Comparison of ENCODE assay signal across 8 cellular contexts in genomic region chr19:39971380-39971841, GRCh38. TPM values are rescaled to one million over a fixed set of nuclear protein-coding genes. Genes with fewer than 3 reads are reported as not detected.
DNase-seq lines count a peak whose midpoint lies in the region; ATAC-seq and TF ChIP-seq lines count a peak whose summit lies in the region.

No MANE protein-coding gene starts in this region.

- DNase-seq in CD4-positive, CD25-positive, alpha-beta regulatory T cell = peak in 1 of 3 donors; percentile 8
- DNase-seq in HuH-7 (ENCODE audit: low spot score) (peak; percentile 8), mammary epithelial cell (no peak), memory B cell (ENCODE audit: low spot score in 2 of 2) (no peak), uterus (no peak), NCI-H1694 (lab: John Stamatoyannopoulos, UW) (no peak), GM10248 (ENCODE audit: extremely low spot score) (no peak)

- dilution Hi-C loops in mammary epithelial cell (cut with HindIII; ENCODE audit: low sequenced_read_pairs) = loop anchor here (5.0 kb wide), 1 partner anchor 129 kb away; no protein-coding TSS in a partner anchor

- H3K36me3 ChIP-seq in CD4-positive, CD25-positive, alpha-beta regulatory T cell (ENCODE audit: control insufficient read depth, insufficient read depth, low read length) = peaks cover 27% of the 10 kb centered on the region
- H3K36me3 ChIP-seq in mammary epithelial cell (ENCODE audit: insufficient read depth, low read length) (peaks cover 20% of the 10 kb centered on the region), uterus (no peaks in the 10 kb centered on the region)

- no peak for TF ChIP-seq CTCF in mammary epithelial cell (conservative IDR thresholded peaks at IDR 0.05 in 1 of 2, IDR thresholded peaks at IDR 0.05 in 1 of 2; ENCODE audit: extremely low read depth in 1 of 2, insufficient read depth in 1 of 2, low read depth in 1 of 2, low read length in 2 of 2)
- TF ChIP-seq CTCF in uterus (IDR thresholded peaks at IDR 0.05) = no peak
- no peak for TF ChIP-seq CTCF in GM10248 (IDR thresholded peaks at IDR 0.05; ENCODE audit: control extremely low read depth, extremely low read depth, low read depth, missing control alignments)

- intact Hi-C loops in mammary epithelial cell (cut with micrococcal nuclease) (loop anchor here (5.0 kb wide), 1 partner anchor 86 kb away; the partner anchor contains the start of gene ZNF780B), uterus (cut with DNase I; ENCODE audit: low total_unique reads) (no loop called here)

- H3K36me3 Mint-ChIP-seq in CD4-positive, CD25-positive, alpha-beta regulatory T cell = peaks cover 31% of the 10 kb centered on the region
- H3K36me3 Mint-ChIP-seq in memory B cell = peaks cover 16% of the 10 kb centered on the region

- in situ Hi-C loops in mammary epithelial cell (cut with MboI; ENCODE audit: low sequenced_read_pairs in 2 of 2) = no loop called here

- H3K27ac ChIP-seq in CD4-positive, CD25-positive, alpha-beta regulatory T cell (ENCODE audit: insufficient read depth, low read length, poor library complexity, severe bottlenecking) = peak overlapping the region; percentile 93
- peak overlapping the region; percentile 83 for H3K27ac ChIP-seq in mammary epithelial cell (ENCODE audit: insufficient read depth, low read depth, low read length)
- H3K27ac ChIP-seq in uterus = peak overlapping the region; percentile 84 to 88

- TSS peak; percentile 11 for BruUV-seq in mammary epithelial cell (replicated peaks; lab: Mats Ljungman, UMichigan)

- H3K4me3 Mint-ChIP-seq in CD4-positive, CD25-positive, alpha-beta regulatory T cell = peak overlapping the region; percentile 96 to 100 (median 98)
- H3K4me3 Mint-ChIP-seq in memory B cell = peak overlapping the region; percentile 94

- H3K9ac ChIP-seq in mammary epithelial cell (ENCODE audit: insufficient read depth, low read length) = peak overlapping the region; percentile 87

- ATAC-seq in CD4-positive, CD25-positive, alpha-beta regulatory T cell (ENCODE audit: low read depth in 2 of 2) = no peak
- ATAC-seq in memory B cell (ENCODE audit: low read depth) (no peak), HG02840 (IDR thresholded peaks at IDR 0.05; ENCODE audit: low FRiP score, unreplicated experiment) (no peak)

- peaks cover 33% of the 10 kb centered on the region for H3K4me1 ChIP-seq in CD4-positive, CD25-positive, alpha-beta regulatory T cell (ENCODE audit: control insufficient read depth, insufficient read depth, low read length, poor library complexity, severe bottlenecking)
- H3K4me1 ChIP-seq in mammary epithelial cell (ENCODE audit: insufficient read depth, low read length) (peaks cover 13% of the 10 kb centered on the region), uterus (no peaks in the 10 kb centered on the region)

- H2AFZ ChIP-seq in mammary epithelial cell (ENCODE audit: low read depth, low read length) = peak overlapping the region; percentile 77

- no peaks in the 10 kb centered on the region for H4K20me1 ChIP-seq in mammary epithelial cell (ENCODE audit: insufficient read depth, low read length)

- 3% methylated on average over 8 of the region's 20 CpGs for WGBS in mammary epithelial cell (ENCODE audit: low coverage, missing lambda C conversion rate)

- peak overlapping the region; percentile 94 to 100 (median 100) for H3K27ac Mint-ChIP-seq in CD4-positive, CD25-positive, alpha-beta regulatory T cell
- H3K27ac Mint-ChIP-seq in memory B cell = peak overlapping the region; percentile 96

- H3K4me1 Mint-ChIP-seq in CD4-positive, CD25-positive, alpha-beta regulatory T cell = peaks cover 11 to 62% (median 35%) of the 10 kb centered on the region in 4 donors
- peaks cover 23% of the 10 kb centered on the region for H3K4me1 Mint-ChIP-seq in memory B cell

- H3K4me3 ChIP-seq in CD4-positive, CD25-positive, alpha-beta regulatory T cell (ENCODE audit: low read depth, low read length) = peak overlapping the region; percentile 73
- H3K4me3 ChIP-seq in mammary epithelial cell (replicated peaks in 1 of 3; ENCODE audit: insufficient read depth in 1 of 3, low read depth in 2 of 3, low read length in 3 of 3) (peak overlapping the region; percentile 76 to 89 (median 82)), uterus (peak overlapping the region; percentile 75 to 80)

- no peaks in the 10 kb centered on the region for H3K27me3 ChIP-seq in CD4-positive, CD25-positive, alpha-beta regulatory T cell (ENCODE audit: control insufficient read depth, insufficient read depth, low read length)
- H3K27me3 ChIP-seq in mammary epithelial cell (ENCODE audit: insufficient read depth, low read length) = no peaks in the 10 kb centered on the region
- H3K27me3 ChIP-seq in uterus = no peaks in the 10 kb centered on the region

- CTCF ChIA-PET in mammary epithelial cell (lab: Charles Lee; ENCODE audit: low non-redundant PET) = interaction anchor here (0.6 to 1.6 kb wide), 3 partner anchors 74 to 550 kb away, joined by 3 to 8 read pairs (median 3); no protein-coding TSS in a partner anchor
- CTCF ChIA-PET in GM10248 (lab: Yijun Ruan, JAX) = interaction anchor here (0.6 to 3.9 kb wide), 26 partner anchors 10 to 298 kb away, joined by 3 to 30 read pairs (median 5); partner anchors contain the start of genes FBL, ZNF546 and ZNF780A

- TF ChIP-seq POLR2A in uterus (IDR thresholded peaks at IDR 0.05) = no peak

- no peaks in the 10 kb centered on the region for H3K9me3 ChIP-seq in CD4-positive, CD25-positive, alpha-beta regulatory T cell (ENCODE audit: control insufficient read depth in 2 of 2, low read length in 2 of 2)
- H3K9me3 ChIP-seq in mammary epithelial cell (replicated peaks; ENCODE audit: insufficient read depth, low read length) (no peaks in the 10 kb centered on the region), uterus (no peaks in the 10 kb centered on the region)

- peaks cover 50% of the 10 kb centered on the region for H3K79me2 ChIP-seq in mammary epithelial cell (ENCODE audit: insufficient read depth, low read length)

- H3K4me2 ChIP-seq in mammary epithelial cell (ENCODE audit: insufficient read depth, low read depth, low read length) = peak overlapping the region; percentile 89

- POLR2A ChIA-PET in GM10248 (lab: Yijun Ruan, JAX) = interaction anchor here (1.0 to 1.5 kb wide), 3 partner anchors 7 to 119 kb away, joined by 3 to 10 read pairs (median 6); partner anchors contain the start of gene ZNF546

- H3K9me3 Mint-ChIP-seq in CD4-positive, CD25-positive, alpha-beta regulatory T cell = no peaks in the 10 kb centered on the region
- no peaks in the 10 kb centered on the region for H3K9me3 Mint-ChIP-seq in memory B cell

- no peaks in the 10 kb centered on the region for H3K27me3 Mint-ChIP-seq in CD4-positive, CD25-positive, alpha-beta regulatory T cell
- no peaks in the 10 kb centered on the region for H3K27me3 Mint-ChIP-seq in memory B cell

RNA-seq across cellular contexts. Expression of gene PSMC4, which starts 0.4 kb away (rescaled TPM):
- total RNA-seq in CD4-positive, CD25-positive, alpha-beta regulatory T cell = 105 TPM
- polyA plus RNA-seq in CD4-positive, CD25-positive, alpha-beta regulatory T cell = 100 to 1,000 TPM in 2 of 4 donors, 10 to 100 TPM in 2; 89.9 to 122 (median 101) TPM
- total RNA-seq in mammary epithelial cell (100 to 1,000 TPM in 1 of 2 donors, 10 to 100 TPM in 1; 85.9 to 100 TPM), uterus (100 to 1,000 TPM in 1 of 4 donors, 10 to 100 TPM in 3; 59.4 to 162 (median 67.2) TPM)
- 98.6 TPM for polyA plus RNA-seq in mammary epithelial cell
- polyA minus RNA-seq in mammary epithelial cell = 63.9 TPM

RNA-seq across cellular contexts. Expression of gene ZNF546, which starts 25.4 kb away (rescaled TPM):
- total RNA-seq in CD4-positive, CD25-positive, alpha-beta regulatory T cell = 2.3 TPM
- 1 to 10 TPM; 4.8 to 5.8 (median 5.4) TPM for polyA plus RNA-seq in CD4-positive, CD25-positive, alpha-beta regulatory T cell
- 1 to 10 TPM; 1.0 to 1.7 TPM for total RNA-seq in mammary epithelial cell
- polyA plus RNA-seq in mammary epithelial cell = 0.32 TPM
- polyA minus RNA-seq in mammary epithelial cell = 0.72 TPM
- 10 to 100 TPM in 1 of 4 donors, 1 to 10 TPM in 3; 1.0 to 18.9 (median 6.3) TPM for total RNA-seq in uterus

RNA-seq across cellular contexts. Expression of gene FCGBP, which starts 37.0 kb away (rescaled TPM):
- 8.4 TPM for total RNA-seq in CD4-positive, CD25-positive, alpha-beta regulatory T cell
- under 1 TPM; 0.06 to 0.27 (median 0.21) TPM for polyA plus RNA-seq in CD4-positive, CD25-positive, alpha-beta regulatory T cell
- under 1 TPM; 0.07 to 0.17 TPM for total RNA-seq in mammary epithelial cell
- polyA plus RNA-seq in mammary epithelial cell = 0.03 TPM
- polyA minus RNA-seq in mammary epithelial cell = not detected
- 10 to 100 TPM in 3 of 4 donors, 1 to 10 TPM in 1; 3.8 to 34.7 (median 11.4) TPM for total RNA-seq in uterus
